Comparison of ENCODE assay signal across 8 cellular contexts in the genomic region with DNA sequence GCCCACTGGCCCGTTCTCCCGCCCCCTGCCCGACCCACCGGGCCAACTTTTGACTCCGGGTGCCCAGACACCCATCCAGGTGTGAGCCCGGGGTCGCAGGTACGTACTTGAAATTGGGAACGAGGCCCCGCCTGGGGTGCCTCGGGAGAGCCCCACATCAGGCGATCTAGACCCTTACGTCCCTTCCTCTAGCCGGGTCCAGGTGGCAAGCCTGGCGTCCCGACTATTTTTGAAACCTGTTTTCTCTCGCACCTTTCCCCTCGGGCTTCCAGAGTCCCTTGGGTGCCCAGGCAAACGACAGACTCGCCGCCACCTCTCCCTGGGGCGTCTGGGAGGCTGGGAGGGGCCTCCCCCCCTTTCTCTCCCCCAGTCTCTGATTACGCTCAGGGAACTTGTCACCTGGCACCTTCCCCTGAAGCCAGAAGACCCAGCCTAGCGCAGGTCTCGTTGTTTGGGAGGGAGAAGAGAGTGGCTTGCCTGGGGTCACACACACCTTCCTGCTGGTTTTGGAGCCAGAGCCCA. TPM values are rescaled to one million over a fixed set of nuclear protein-coding genes. Genes with fewer than 3 reads are reported as not detected.
DNase-seq lines count a peak whose midpoint lies in the region; ATAC-seq and TF ChIP-seq lines count a peak whose summit lies in the region.

No MANE protein-coding gene starts in this region.

- no peaks in the 10 kb centered on the region for H3K9me3 ChIP-seq in OCI-LY3 (ENCODE audit: insufficient read depth, low read length)
- H3K9me3 ChIP-seq in endodermal cell (ENCODE audit: control insufficient read depth, low read length), result no peaks in the 10 kb centered on the region

- H3K4me1 ChIP-seq in OCI-LY3 (ENCODE audit: low read length), result peaks cover 15% of the 10 kb centered on the region
- H3K4me1 ChIP-seq in endodermal cell (ENCODE audit: control insufficient read depth, insufficient read depth, low read length), result no peaks in the 10 kb centered on the region

- ATAC-seq in HG02973 (IDR thresholded peaks at IDR 0.05; ENCODE audit: unreplicated experiment), result no peak
- ATAC-seq in HG03469 (IDR thresholded peaks at IDR 0.05; ENCODE audit: unreplicated experiment), result no peak

- H3K36me3 Mint-ChIP-seq in endodermal cell (ENCODE audit: low read depth) (no peaks in the 10 kb centered on the region), osteocyte (ENCODE audit: unreplicated experiment) (no peaks in the 10 kb centered on the region)

- H3K36me3 ChIP-seq in OCI-LY3 (replicated peaks; ENCODE audit: low read depth, low read length), result no peaks in the 10 kb centered on the region
- no peaks in the 10 kb centered on the region for H3K36me3 ChIP-seq in endodermal cell (ENCODE audit: control insufficient read depth, insufficient read depth, low read length)

- peak; percentile 36 for DNase-seq in ELF-1 (ENCODE audit: low read depth, low spot score)
- DNase-seq in endodermal cell, result peak; percentile 64
- no peak for DNase-seq in osteocyte (ENCODE audit: extremely low spot score, unreplicated experiment)
- DNase-seq in NCI-H187 (lab: John Stamatoyannopoulos, UW), result no peak
- DNase-seq in epidermal melanocyte (ENCODE audit: insufficient read length, low spot score), result no peak

- H3K4me2 ChIP-seq in OCI-LY3 (ENCODE audit: low read length), result peak overlapping the region; percentile 78

- H3K9me3 Mint-ChIP-seq in endodermal cell, result no peaks in the 10 kb centered on the region
- no peaks in the 10 kb centered on the region for H3K9me3 Mint-ChIP-seq in osteocyte (ENCODE audit: unreplicated experiment)

- TF ChIP-seq CTCF in OCI-LY3 (IDR thresholded peaks at IDR 0.05; ENCODE audit: low read depth, low read length) (no peak), endodermal cell (conservative IDR thresholded peaks at IDR 0.05) (no peak), osteocyte (IDR thresholded peaks at IDR 0.05) (no peak)

- peak overlapping the region; percentile 83 for H3K4me3 ChIP-seq in OCI-LY3 (ENCODE audit: low read length)
- peak overlapping the region; percentile 76 for H3K4me3 ChIP-seq in endodermal cell (ENCODE audit: low read length)

- H4K20me1 ChIP-seq in OCI-LY3 (ENCODE audit: insufficient read depth, low read length), result no peaks in the 10 kb centered on the region

- H3K79me2 ChIP-seq in OCI-LY3 (ENCODE audit: low read length), result no peaks in the 10 kb centered on the region

- H3K27ac ChIP-seq in OCI-LY3 (ENCODE audit: low read length) (no peak overlapping the region), endodermal cell (ENCODE audit: low read depth, low read length) (no peak overlapping the region)

- no peak overlapping the region for H2AFZ ChIP-seq in OCI-LY3 (ENCODE audit: low read depth, low read length)

- H3K4me1 Mint-ChIP-seq in endodermal cell (peaks cover 5% of the 10 kb centered on the region), osteocyte (ENCODE audit: unreplicated experiment) (peaks cover 32% of the 10 kb centered on the region)

- 23 to 24% methylated on average over 15 to 25 of the region's 25 CpGs for WGBS in endodermal cell (ENCODE audit: insufficient coverage in 1 of 2, insufficient read length in 1 of 2), 2 experiments

- H3K27ac Mint-ChIP-seq in endodermal cell (no peak overlapping the region), osteocyte (ENCODE audit: unreplicated experiment) (peak overlapping the region; percentile 72)

- H3K4me3 Mint-ChIP-seq in endodermal cell (peak overlapping the region; percentile 62), osteocyte (ENCODE audit: unreplicated experiment) (peak overlapping the region; percentile 85)

- peak overlapping the region; percentile 49; the same call in 1 of the 2 replicates for H3K9ac ChIP-seq in OCI-LY3 (ENCODE audit: low read length)
- H3K9ac ChIP-seq in endodermal cell (ENCODE audit: extremely low read depth, low read length, poor library complexity, severe bottlenecking), result no peak overlapping the region

- H3K27me3 Mint-ChIP-seq in endodermal cell (ENCODE audit: insufficient read depth), result peaks cover 5% of the 10 kb centered on the region
- no peaks in the 10 kb centered on the region for H3K27me3 Mint-ChIP-seq in osteocyte (ENCODE audit: unreplicated experiment)

- peaks cover 8% of the 10 kb centered on the region for H3K27me3 ChIP-seq in OCI-LY3 (ENCODE audit: low read depth, low read length)
- H3K27me3 ChIP-seq in endodermal cell (ENCODE audit: control insufficient read depth, insufficient read depth, low read length, poor library complexity, severe bottlenecking), result no peaks in the 10 kb centered on the region

RNA-seq across cellular contexts. Expression of a gene that starts 0.9 kb away (rescaled TPM):
- total RNA-seq in endodermal cell (10 to 100 TPM; 13.9 to 14.5 TPM), osteocyte (31.3 and 34.3 TPM in 2 replicates)
- 9.4 TPM for polyA plus RNA-seq in endodermal cell (2013, experiment 1 of 2)
- 8.9 TPM for polyA plus RNA-seq in endodermal cell (2013, experiment 2 of 2)

Comparison
In these comparisons a context has a peak if more than half of its experiments do, and no peak if none do; other contexts are left out.
1. DNase-seq: peak in ELF-1 (single experiment) and endodermal cell (single experiment); none in osteocyte (single experiment), NCI-H187 (0 of 2) and epidermal melanocyte (single experiment).